In genomic region chr5:52783226-52783959, GRCh38 we compare ENCODE assay signal across 13 cellular contexts. TPM values are rescaled to one million over a fixed set of nuclear protein-coding genes. Genes with fewer than 3 reads are reported as not detected.
A peak's percentile ranks its signal among the peaks of the same experiment; 100 is the strongest.
DNase-seq lines count a peak whose midpoint lies in the region; ATAC-seq and TF ChIP-seq lines count a peak whose summit lies in the region.
"Had no signal": no experiment of that assay in that cellular context is flagged by ENCODE, and none has a peak within 500 bp of the region (broad histone marks: within the 10 kb centered on the region; RNA-seq: fewer than 3 reads in every experiment).

No MANE protein-coding gene starts in this region.

- H3K27me3 Mint-ChIP-seq in MCF 10A (ENCODE audit: insufficient read depth, unreplicated experiment): no peaks in the 10 kb centered on the region

- in situ Hi-C loops in transverse colon (cut with MboI; ENCODE audit: low pct_ligation_motif_present in 1 of 4, low pct_unique_long_range_greater_than_20kb in 1 of 4, low sequenced_read_pairs in 3 of 4): loop anchor here (10.0 to 25.0 kb wide), 3 partner anchors 129 to 304 kb away; no protein-coding TSS in a partner anchor

- H3K9me3 Mint-ChIP-seq in MCF 10A (ENCODE audit: unreplicated experiment): no peaks in the 10 kb centered on the region

- ATAC-seq in omental fat pad (ENCODE audit: low FRiP score): no peak

- TF ChIP-seq POLR2A in breast epithelium (IDR thresholded peaks at IDR 0.05) (no peak), transverse colon (IDR thresholded peaks at IDR 0.05) (no peak)

- no peak overlapping the region for H3K4me3 Mint-ChIP-seq in MCF 10A (ENCODE audit: unreplicated experiment)

- no peak overlapping the region for H3K27ac ChIP-seq in breast epithelium
- H3K27ac ChIP-seq in transverse colon: no peak overlapping the region

- H3K9me3 ChIP-seq in breast epithelium: no peaks in the 10 kb centered on the region
- no peaks in the 10 kb centered on the region for H3K9me3 ChIP-seq in transverse colon

- no peaks in the 10 kb centered on the region for H3K36me3 Mint-ChIP-seq in MCF 10A (ENCODE audit: insufficient read depth, unreplicated experiment)

- WGBS in transverse colon (ENCODE audit: low coverage in 1 of 2), 2 donors: 44 to 58% methylated on average over 2 of the region's 2 CpGs

- intact Hi-C loops in MCF 10A (cut with micrococcal nuclease) (loop anchor here (10.0 kb wide), 1 partner anchor 201 kb away; the partner anchor contains the start of gene ITGA2), breast epithelium (cut with DNase I; ENCODE audit: low total_unique reads) (loop anchor here (10.0 kb wide), 1 partner anchor 121 kb away; no protein-coding TSS in a partner anchor), transverse colon (cut with DNase I; ENCODE audit: low total_unique reads) (no loop called here)

- H3K4me1 Mint-ChIP-seq in MCF 10A (ENCODE audit: insufficient read depth, unreplicated experiment): peaks cover 22% of the 10 kb centered on the region

- BruUV-seq in MCF 10A (replicated peaks; lab: Mats Ljungman, UMichigan): no TSS peak

- CTCF ChIA-PET in MCF 10A (lab: Yijun Ruan, JAX): interaction anchor here (0.9 to 1.3 kb wide), 2 partner anchors 15 to 18 kb away, joined by 3 read pairs; no protein-coding TSS in a partner anchor

- POLR2A ChIA-PET in MCF 10A (lab: Yijun Ruan, JAX): interaction anchor here (0.6 to 1.6 kb wide), 5 partner anchors 10 to 213 kb away, joined by 3 to 14 read pairs (median 4); no protein-coding TSS in a partner anchor

- H3K4me3 ChIP-seq in breast epithelium: no peak overlapping the region
- no peak overlapping the region for H3K4me3 ChIP-seq in foreskin fibroblast (ENCODE audit: low read depth in 1 of 2, low read length in 2 of 2)
- no peak overlapping the region for H3K4me3 ChIP-seq in transverse colon

- H3K4me1 ChIP-seq in breast epithelium (no peaks in the 10 kb centered on the region), transverse colon (peaks cover 0 to 14% (median 7%) of the 10 kb centered on the region in 4 donors)

- H3K36me3 ChIP-seq in breast epithelium (no peaks in the 10 kb centered on the region), transverse colon (no peaks in the 10 kb centered on the region)

- H3K27me3 ChIP-seq in breast epithelium: no peaks in the 10 kb centered on the region
- no peaks in the 10 kb centered on the region for H3K27me3 ChIP-seq in transverse colon

- H3K27ac Mint-ChIP-seq in MCF 10A (ENCODE audit: low read depth, unreplicated experiment): peak overlapping the region; percentile 85

- DNase-seq in MCF 10A (ENCODE audit: unreplicated experiment): peak; percentile 85
- DNase-seq in breast epithelium (ENCODE audit: low spot score in 2 of 2): no peak
- peak; percentile 19 to 84 for DNase-seq in SW 1271 (lab: John Stamatoyannopoulos, UW)
- peak; percentile 71 to 84 for DNase-seq in foreskin fibroblast
- DNase-seq in transverse colon: peak; percentile 22
- no peak for DNase-seq in omental fat pad (ENCODE audit: low spot score)
- DNase-seq in DMS114 treated with DMSO at 0.1 percent for 48 hours (lab: John Stamatoyannopoulos, UW; ENCODE audit: unreplicated experiment): no peak
- DNase-seq in activated T-cell treated with anti-CD3 and anti-CD28 coated beads, Interleukin-2, amount 50 U/mL, for 1 hour: no peak
- DNase-seq: activated CD4-positive, alpha-beta T cell treated with anti-CD3 and anti-CD28 coated beads, Interleukin-2, amount 50 U/mL, for 1 hour; activated gamma-delta T cell treated with Interleukin-2 at 50 U/mL for 16 hours; DMS79 treated with DMSO at 0.1 percent for 48 hours; head of caudate nucleus; NCI-H1105 treated with DMSO at 0.1 percent for 48 hours had no signal

- TF ChIP-seq EP300 in transverse colon (IDR thresholded peaks at IDR 0.05; ENCODE audit: low read depth): no peak

- TF ChIP-seq CTCF in MCF 10A (IDR thresholded peaks at IDR 0.05; ENCODE audit: unreplicated experiment) (no peak), breast epithelium (IDR thresholded peaks at IDR 0.05) (no peak), foreskin fibroblast (IDR thresholded peaks at IDR 0.05; ENCODE audit: low read depth, low read length) (no peak), transverse colon (IDR thresholded peaks at IDR 0.05) (no peak), omental fat pad (IDR thresholded peaks at IDR 0.05) (no peak)

RNA-seq across cellular contexts. Expression of gene ITGA1, which starts 4.3 kb away (rescaled TPM):
- total RNA-seq in MCF 10A (2022) (5.3 and 7.7 TPM in 2 replicates), breast epithelium (10 to 100 TPM; 26.2 to 49.2 (median 36.6) TPM), transverse colon (10 to 100 TPM; 42.6 to 83.2 (median 48.0) TPM), omental fat pad (100 to 1,000 TPM in 1 of 4 donors, 10 to 100 TPM in 3; 23.0 to 181 (median 55.0) TPM)

RNA-seq across cellular contexts. Expression of gene PELO, which starts 4.3 kb away (rescaled TPM):
- total RNA-seq in MCF 10A (2022) (22.5 and 23.1 TPM in 2 replicates), breast epithelium (10 to 100 TPM; 11.7 to 16.7 (median 12.1) TPM), transverse colon (10 to 100 TPM; 10.1 to 62.3 (median 16.8) TPM), omental fat pad (10 to 100 TPM; 11.9 to 33.2 (median 30.7) TPM)

Comparison
In these comparisons a context has a peak if more than half of its experiments do, and no peak if none do; other contexts are left out.
1. DNase-seq: peak in MCF 10A (single experiment), SW 1271 (2 of 2), foreskin fibroblast (2 of 2) and transverse colon (single experiment); none in breast epithelium (0 of 2), omental fat pad (single experiment), DMS114 treated with DMSO at 0.1 percent for 48 hours (single experiment) and activated T-cell treated with anti-CD3 and anti-CD28 coated beads, Interleukin-2, amount 50 U/mL, for 1 hour (single experiment).